In genomic region chr1:1059494-1060280, GRCh38 we compare ENCODE assay signal across 1 cellular context.
A peak's percentile ranks its signal among the peaks of the same experiment; 100 is the strongest.
TF ChIP-seq lines count a peak whose summit lies in the region.

No MANE protein-coding gene starts in this region.

TF ChIP-seq in HepG2, 621 proteins besides CTCF, POLR2A, EP300 and RAD21 (continued from another document and continues in another):
- TF ChIP-seq KDM4B (CRISPR knock-in tag; IDR thresholded peaks at IDR 0.05) (no peak), ESRRA (CRISPR knock-in tag; IDR thresholded peaks at IDR 0.05; ENCODE audit: low read depth) (no peak), RBFOX2 (IDR thresholded peaks at IDR 0.05; ENCODE audit: low read depth, low read length) (peak; percentile 89), TBX2 (CRISPR knock-in tag; IDR thresholded peaks at IDR 0.05; ENCODE audit: borderline replicate concordance) (0 out of 2 replicates have a peak, but pooled peaks have one; percentile 21), RFXAP (CRISPR knock-in tag; IDR thresholded peaks at IDR 0.05; ENCODE audit: borderline replicate concordance) (no peak), ZNF703 (CRISPR knock-in tag; IDR thresholded peaks at IDR 0.05; ENCODE audit: borderline replicate concordance) (0 out of 2 replicates have a peak, but pooled peaks have one; percentile 44), POLR2G (IDR thresholded peaks at IDR 0.05; ENCODE audit: low read depth, low read length) (peak; percentile 83), ZEB1 (IDR thresholded peaks at IDR 0.05; ENCODE audit: insufficient replicate concordance, low read depth) (peak; percentile 47), SIX1 (CRISPR knock-in tag; IDR thresholded peaks at IDR 0.05; ENCODE audit: borderline replicate concordance) (no peak), ZBTB10 (CRISPR knock-in tag; IDR thresholded peaks at IDR 0.05; ENCODE audit: borderline replicate concordance) (no peak), PRDM10 (CRISPR knock-in tag; IDR thresholded peaks at IDR 0.05; ENCODE audit: low read depth) (no peak), KDM5A (IDR thresholded peaks at IDR 0.05; ENCODE audit: borderline replicate concordance, low read length) (0 out of 2 replicates have a peak, but pooled peaks have one; percentile 56), KDM5B (CRISPR knock-in tag; IDR thresholded peaks at IDR 0.05; ENCODE audit: borderline replicate concordance) (0 out of 2 replicates have a peak, but pooled peaks have one; percentile 1), GATA4 (IDR thresholded peaks at IDR 0.05; ENCODE audit: borderline replicate concordance, low read depth) (0 out of 2 replicates have a peak, but pooled peaks have one; percentile 28), HMGXB4 (CRISPR knock-in tag; IDR thresholded peaks at IDR 0.05; ENCODE audit: borderline replicate concordance in 1 of 2, low read depth in 1 of 2) (peak; percentile 30 to 57; a peak in 1 of 4 replicates), KDM1A (CRISPR knock-in tag; IDR thresholded peaks at IDR 0.05) (no peak), AGO1 (IDR thresholded peaks at IDR 0.05; ENCODE audit: low read depth, low read length, poor library complexity, severe bottlenecking) (peak; percentile 69), ZNF432 (CRISPR knock-in tag; IDR thresholded peaks at IDR 0.05; ENCODE audit: borderline replicate concordance) (no peak), SALL1 (CRISPR knock-in tag; IDR thresholded peaks at IDR 0.05) (0 out of 2 replicates have a peak, but pooled peaks have one; percentile 19), ZNF232 (CRISPR knock-in tag; IDR thresholded peaks at IDR 0.05; ENCODE audit: borderline replicate concordance) (0 out of 2 replicates have a peak, but pooled peaks have one; percentile 27), NFKBIZ (CRISPR knock-in tag; IDR thresholded peaks at IDR 0.05) (0 out of 2 replicates have a peak, but pooled peaks have one; percentile 3), ZNF558 (CRISPR knock-in tag; IDR thresholded peaks at IDR 0.05; ENCODE audit: borderline replicate concordance) (0 out of 2 replicates have a peak, but pooled peaks have one; percentile 38), CENPBD1 (CRISPR knock-in tag; IDR thresholded peaks at IDR 0.05; ENCODE audit: borderline replicate concordance, low read depth) (no peak; the same call in 1 of the 2 replicates), SATB2 (CRISPR knock-in tag; IDR thresholded peaks at IDR 0.05) (no peak), ZNF607 (CRISPR knock-in tag; IDR thresholded peaks at IDR 0.05; ENCODE audit: borderline replicate concordance) (peak; percentile 93; the same call in 1 of the 2 replicates), MXI1 (IDR thresholded peaks at IDR 0.05; ENCODE audit: borderline replicate concordance, low read depth, low read length) (peak; percentile 38; the same call in 1 of the 3 replicates), GTF2F1 (IDR thresholded peaks at IDR 0.05; ENCODE audit: low read length) (no peak), ZBTB7B (CRISPR knock-in tag; IDR thresholded peaks at IDR 0.05) (peak; percentile 21; the same call in 1 of the 2 replicates), ZNF879 (CRISPR knock-in tag; IDR thresholded peaks at IDR 0.05) (peak; percentile 46; the same call in 1 of the 2 replicates), SP2 (CRISPR knock-in tag; IDR thresholded peaks at IDR 0.05) (no peak), LCORL (IDR thresholded peaks at IDR 0.05) (no peak), LCORL (CRISPR knock-in tag; IDR thresholded peaks at IDR 0.05) (peak; percentile 27; the same call in 1 of the 2 replicates), NR3C1 (CRISPR knock-in tag; IDR thresholded peaks at IDR 0.05) (no peak), SIN3A (IDR thresholded peaks at IDR 0.05; ENCODE audit: borderline replicate concordance, low read depth, low read length) (0 out of 2 replicates have a peak, but pooled peaks have one; percentile 53), SP1 (IDR thresholded peaks at IDR 0.05) (no peak), SP1 (CRISPR knock-in tag; IDR thresholded peaks at IDR 0.05) (peak; percentile 92), MTERF4 (CRISPR knock-in tag; IDR thresholded peaks at IDR 0.05) (no peak; the same call in 1 of the 2 replicates), MXD4 (CRISPR knock-in tag; IDR thresholded peaks at IDR 0.05) (0 out of 2 replicates have a peak, but pooled peaks have one; percentile 69), ZNF770 (CRISPR knock-in tag; IDR thresholded peaks at IDR 0.05) (peak; percentile 40; the same call in 1 of the 2 replicates), NRL (CRISPR knock-in tag; IDR thresholded peaks at IDR 0.05; ENCODE audit: borderline replicate concordance) (peak; percentile 49), STAG1 (CRISPR knock-in tag; IDR thresholded peaks at IDR 0.05) (no peak), ZBTB1 (CRISPR knock-in tag; IDR thresholded peaks at IDR 0.05; ENCODE audit: borderline replicate concordance) (no peak), DRAP1 (CRISPR knock-in tag; IDR thresholded peaks at IDR 0.05) (peak; percentile 91), ZNF44 (CRISPR knock-in tag; IDR thresholded peaks at IDR 0.05) (no peak), MAZ (IDR thresholded peaks at IDR 0.05; ENCODE audit: borderline replicate concordance, low read depth, low read length) (peak; percentile 49; the same call in 1 of the 2 replicates), MAZ (CRISPR knock-in tag; IDR thresholded peaks at IDR 0.05; ENCODE audit: low read depth) (no peak; the same call in 1 of the 2 replicates), TRIM24 (CRISPR knock-in tag; IDR thresholded peaks at IDR 0.05) (no peak), SAP130 (CRISPR knock-in tag; IDR thresholded peaks at IDR 0.05; ENCODE audit: low read depth) (peak; percentile 48)
